22 cellular contexts compared by ENCODE assay signal in genomic region chr19:607301-608154, GRCh38. TPM values are rescaled to one million over a fixed set of nuclear protein-coding genes. Genes with fewer than 3 reads are reported as not detected.
"Had no signal": no experiment of that assay in that cellular context is flagged by ENCODE, and none has a peak within 500 bp of the region (broad histone marks: within the 10 kb centered on the region; RNA-seq: fewer than 3 reads in every experiment).

No MANE protein-coding gene starts in this region.

- H3K36me3 ChIP-seq: heart left ventricle, spleen, thoracic aorta, upper lobe of left lung had no signal

- H3K4me3 Mint-ChIP-seq: activated B cell treated with CpG ODN at 0.5 μM for 24 hours; activated CD8-positive, alpha-beta T cell treated with anti-CD3 and anti-CD28 coated beads for 36 hours; activated T-helper 17 cell treated with anti-CD3 and anti-CD28 coated beads, Interleukin-2, amount 50 U/mL, for 72 hours; brain; central memory CD8-positive, alpha-beta T cell; natural killer cell treated with Interleukin-12 subunit alpha and Interleukin-12 subunit beta and Interleukin-15 and Interleukin-18, amount 100 ng/mL, for 72 hours had no signal

- DNase-seq: activated B cell treated with CpG ODN at 0.5 μM for 24 hours; activated CD4-positive, alpha-beta T cell treated with anti-CD3 and anti-CD28 coated beads for 48 hours; activated CD8-positive, alpha-beta T cell treated with anti-CD3 and anti-CD28 coated beads for 36 hours; activated naive CD4-positive, alpha-beta T cell; activated T-cell treated with anti-CD3 and anti-CD28 coated beads, Interleukin-2, amount 50 U/mL, for 1 hour; effector CD4-positive, alpha-beta T cell; heart left ventricle; kidney glomerular epithelial cell; mesendoderm; retina; spleen; stimulated activated naive CD4-positive, alpha-beta T cell treated with Interleukin-2 at 50 U/mL for 16 hours; SW 1271 had no signal

- H3K4me3 ChIP-seq: coronary artery, heart left ventricle, spleen, thoracic aorta, upper lobe of left lung had no signal

- H3K27ac Mint-ChIP-seq: activated B cell treated with CpG ODN at 0.5 μM for 24 hours; activated CD8-positive, alpha-beta T cell treated with anti-CD3 and anti-CD28 coated beads for 36 hours; activated T-helper 17 cell treated with anti-CD3 and anti-CD28 coated beads, Interleukin-2, amount 50 U/mL, for 72 hours; brain; natural killer cell treated with Interleukin-12 subunit alpha and Interleukin-12 subunit beta and Interleukin-15 and Interleukin-18, amount 100 ng/mL, for 72 hours had no signal

- H3K9me3 ChIP-seq: heart left ventricle, spleen, thoracic aorta, upper lobe of left lung had no signal

- H3K36me3 Mint-ChIP-seq: natural killer cell treated with Interleukin-12 subunit alpha and Interleukin-12 subunit beta and Interleukin-15 and Interleukin-18, amount 100 ng/mL, for 72 hours had no signal

- H3K27ac ChIP-seq: coronary artery, thoracic aorta, upper lobe of left lung had no signal

- H3K27me3 Mint-ChIP-seq: activated B cell treated with CpG ODN at 0.5 μM for 24 hours; activated CD8-positive, alpha-beta T cell treated with anti-CD3 and anti-CD28 coated beads for 36 hours; activated T-helper 17 cell treated with anti-CD3 and anti-CD28 coated beads, Interleukin-2, amount 50 U/mL, for 72 hours; brain; central memory CD8-positive, alpha-beta T cell had no signal

- H3K9me3 Mint-ChIP-seq: activated B cell treated with CpG ODN at 0.5 μM for 24 hours; activated T-helper 17 cell treated with anti-CD3 and anti-CD28 coated beads, Interleukin-2, amount 50 U/mL, for 72 hours; central memory CD8-positive, alpha-beta T cell; natural killer cell treated with Interleukin-12 subunit alpha and Interleukin-12 subunit beta and Interleukin-15 and Interleukin-18, amount 100 ng/mL, for 72 hours had no signal

- H3K27me3 ChIP-seq: heart left ventricle, upper lobe of left lung had no signal

RNA-seq across cellular contexts. Expression of gene HCN2, which starts 17.8 kb away (rescaled TPM):
- total RNA-seq: thoracic aorta had no signal

RNA-seq across cellular contexts. Expression of gene FGF22, which starts 32.2 kb away (rescaled TPM):
- total RNA-seq: natural killer cell treated with Interleukin-12 subunit alpha and Interleukin-12 subunit beta and Interleukin-15 and Interleukin-18, amount 100 ng/mL, for 72 hours; T-helper 2 cell treated with Interferon-gamma antibody and Interleukin-4, amounts not matched to agents 100 ng/mL and 5 ng/mL, for 36 hours had no signal
- polyA plus RNA-seq: liver had no signal
